Comparison of ENCODE assay signal across 8 cellular contexts in genomic region chr9:35729700-35730485, GRCh38. TPM values are rescaled to one million over a fixed set of nuclear protein-coding genes. Genes with fewer than 3 reads are reported as not detected.
A peak's percentile ranks its signal among the peaks of the same experiment; 100 is the strongest.
DNase-seq lines count a peak whose midpoint lies in the region; ATAC-seq and TF ChIP-seq lines count a peak whose summit lies in the region.

No MANE protein-coding gene starts in this region.

- H3K27ac ChIP-seq in HL-60 (replicated peaks), result peak overlapping the region; percentile 82
- H3K27ac ChIP-seq in coronary artery, result peak overlapping the region; percentile 97 to 99
- peak overlapping the region; percentile 97 to 100 (median 98) for H3K27ac ChIP-seq in right lobe of liver
- peak overlapping the region; percentile 51 for H3K27ac ChIP-seq in temporal lobe (ENCODE audit: low read depth, low read length)

- WGBS in right lobe of liver (ENCODE audit: insufficient coverage, low coverage, low lambda C conversion rate, missing lambda C conversion rate), result 29% methylated on average over 6 of the region's 6 CpGs

- peak; percentile 8 for DNase-seq in DMS153 (lab: John Stamatoyannopoulos, UW)
- DNase-seq in HL-60 (ENCODE audit: low read depth in 1 of 2, low spot score in 1 of 2), result peak; percentile 54 to 68
- DNase-seq in SK-MEL-5 (ENCODE audit: low read depth, low spot score), result peak; percentile 70
- DNase-seq in coronary artery (ENCODE audit: low spot score), result peak; percentile 84
- peak; percentile 73 to 80 (median 73) for DNase-seq in right lobe of liver
- DNase-seq in NCI-H774 (lab: John Stamatoyannopoulos, UW), result no peak

- H3K9me3 ChIP-seq in right lobe of liver, result no peaks in the 10 kb centered on the region

- no peak for TF ChIP-seq POLR2A in right lobe of liver (IDR thresholded peaks at IDR 0.05)

- intact Hi-C loops in right lobe of liver (cut with DNase I), result loop anchor here (5.0 to 10.0 kb wide), 2 partner anchors 65 to 68 kb away; partner anchors contain the start of gene ARHGEF39 (in 1 of the 2)

- no peaks in the 10 kb centered on the region for H3K27me3 ChIP-seq in HL-60 (ENCODE audit: insufficient read depth, poor library complexity, severe bottlenecking)
- H3K27me3 ChIP-seq in right lobe of liver, result no peaks in the 10 kb centered on the region

- in situ Hi-C loops in SK-MEL-5 (cut with HindIII; ENCODE audit: low pct_unique_long_range_greater_than_20kb, low sequenced_read_pairs), result no loop called here

- ATAC-seq in right lobe of liver (peak in 3 of 4 donors; percentile 2 to 9 (median 8)), HG03354 (IDR thresholded peaks at IDR 0.05; ENCODE audit: poor library complexity, severe bottlenecking, unreplicated experiment) (no peak)

- H3K4me3 ChIP-seq in HL-60 (replicated peaks; ENCODE audit: insufficient read depth, low read length), result peak overlapping the region; percentile 83
- H3K4me3 ChIP-seq in coronary artery, result peak overlapping the region; percentile 84
- peak overlapping the region; percentile 21 to 85 (median 70) for H3K4me3 ChIP-seq in right lobe of liver

- peaks cover 0 to 15% (median 13%) of the 10 kb centered on the region in 4 donors for H3K36me3 ChIP-seq in right lobe of liver

- TF ChIP-seq CTCF in HL-60 (IDR thresholded peaks at IDR 0.05; ENCODE audit: insufficient read depth, low read length) (peak; percentile 32), coronary artery (IDR thresholded peaks at IDR 0.05) (peak; percentile 47), right lobe of liver (IDR thresholded peaks at IDR 0.05) (peak; percentile 31 to 39 (median 36))

- peaks cover 0 to 65% (median 23%) of the 10 kb centered on the region in 4 donors for H3K4me1 ChIP-seq in right lobe of liver

RNA-seq across cellular contexts. Expression of gene TLN1, which starts 2.1 kb away (rescaled TPM):
- 58.0 and 66.8 TPM in 2 replicates for total RNA-seq in SK-MEL-5 (2014; rRNA removed; shearing (Covaris generic))
- polyA plus RNA-seq in SK-MEL-5 (2015; cell fraction: cytosol; rRNA removed), result 99.8 and 150 TPM in 2 replicates
- polyA plus RNA-seq in SK-MEL-5 (2015; cell fraction: nucleus; rRNA removed), result 65.7 and 82.8 TPM in 2 replicates
- total RNA-seq in right lobe of liver (100 to 1,000 TPM; 103 to 168 (median 128) TPM), temporal lobe (21.6 TPM)

RNA-seq across cellular contexts. Expression of gene CREB3, which starts 2.6 kb away (rescaled TPM):
- 21.8 and 27.2 TPM in 2 replicates for total RNA-seq in SK-MEL-5 (2014; rRNA removed; shearing (Covaris generic))
- 19.7 and 28.1 TPM in 2 replicates for polyA plus RNA-seq in SK-MEL-5 (2015; cell fraction: cytosol; rRNA removed)
- polyA plus RNA-seq in SK-MEL-5 (2015; cell fraction: nucleus; rRNA removed), result 4.6 and 9.3 TPM in 2 replicates
- total RNA-seq in right lobe of liver (10 to 100 TPM; 12.1 to 35.2 (median 17.8) TPM), temporal lobe (23.6 TPM)

RNA-seq across cellular contexts. Expression of gene GBA2, which starts 19.1 kb away (rescaled TPM):
- total RNA-seq in SK-MEL-5 (2014; rRNA removed; shearing (Covaris generic)), result 32.1 and 37.1 TPM in 2 replicates
- 42.0 and 47.2 TPM in 2 replicates for polyA plus RNA-seq in SK-MEL-5 (2015; cell fraction: cytosol; rRNA removed)
- polyA plus RNA-seq in SK-MEL-5 (2015; cell fraction: nucleus; rRNA removed), result 415 and 442 TPM in 2 replicates
- total RNA-seq in right lobe of liver, result 10 to 100 TPM; 29.5 to 53.7 (median 35.2) TPM
- 47.9 TPM for total RNA-seq in temporal lobe

RNA-seq across cellular contexts. Expression of gene RGP1, which starts 19.2 kb away (rescaled TPM):
- 12.2 and 12.4 TPM in 2 replicates for total RNA-seq in SK-MEL-5 (2014; rRNA removed; shearing (Covaris generic))
- 17.7 and 18.9 TPM in 2 replicates for polyA plus RNA-seq in SK-MEL-5 (2015; cell fraction: cytosol; rRNA removed)
- 22.9 and 29.8 TPM in 2 replicates for polyA plus RNA-seq in SK-MEL-5 (2015; cell fraction: nucleus; rRNA removed)
- total RNA-seq in right lobe of liver (10 to 100 TPM in 5 of 6 experiments, 1 to 10 TPM in 1; 9.5 to 13.0 (median 11.4) TPM), temporal lobe (11.3 TPM)

RNA-seq across cellular contexts. Expression of gene MSMP, which starts 24.2 kb away (rescaled TPM):
- total RNA-seq in SK-MEL-5 (2014; rRNA removed; shearing (Covaris generic)), result not detected in 2 replicates
- not detected in 2 replicates for polyA plus RNA-seq in SK-MEL-5 (2015; cell fraction: cytosol; rRNA removed)
- not detected in 2 replicates for polyA plus RNA-seq in SK-MEL-5 (2015; cell fraction: nucleus; rRNA removed)
- total RNA-seq in right lobe of liver (not detected), temporal lobe (not detected)
